17 cellular contexts compared by ENCODE assay signal in genomic region chr1:158049867-158050266, GRCh38. TPM values are rescaled to one million over a fixed set of nuclear protein-coding genes. Genes with fewer than 3 reads are reported as not detected.
"Had no signal": no experiment of that assay in that cellular context is flagged by ENCODE, and none has a peak within 500 bp of the region (broad histone marks: within the 10 kb centered on the region; RNA-seq: fewer than 3 reads in every experiment).

No MANE protein-coding gene starts in this region.

- H3K4me3 Mint-ChIP-seq: activated CD4-positive, alpha-beta T cell treated with anti-CD3 and anti-CD28 coated beads, Interleukin-2, amount 10 ng/mL, durations not matched to agents 7 days and 5 days; activated naive CD8-positive, alpha-beta T cell; endodermal cell; natural killer cell treated with Interleukin-12 subunit alpha and Interleukin-12 subunit beta and Interleukin-15 and Interleukin-18, amount 100 ng/mL, for 72 hours; T-helper 2 cell treated with Interferon-gamma antibody and Interleukin-4, amounts not matched to agents 5 μg/mL and 100 μg/mL, for 36 hours had no signal

- H3K4me3 ChIP-seq: dorsolateral prefrontal cortex, transverse colon had no signal

- H3K27ac Mint-ChIP-seq: activated CD4-positive, alpha-beta T cell treated with anti-CD3 and anti-CD28 coated beads, Interleukin-2, amount 10 ng/mL, durations not matched to agents 7 days and 5 days; activated naive CD8-positive, alpha-beta T cell; endodermal cell; natural killer cell treated with Interleukin-12 subunit alpha and Interleukin-12 subunit beta and Interleukin-15 and Interleukin-18, amount 100 ng/mL, for 72 hours; T-helper 2 cell treated with Interferon-gamma antibody and Interleukin-4, amounts not matched to agents 5 μg/mL and 100 μg/mL, for 36 hours had no signal

- ATAC-seq: right cardiac atrium had no signal

- H3K9me3 ChIP-seq: transverse colon had no signal

- H3K4me1 Mint-ChIP-seq: activated CD4-positive, alpha-beta T cell treated with anti-CD3 and anti-CD28 coated beads, Interleukin-2, amount 10 ng/mL, durations not matched to agents 7 days and 5 days had no signal

- H3K36me3 Mint-ChIP-seq: activated naive CD8-positive, alpha-beta T cell; natural killer cell treated with Interleukin-12 subunit alpha and Interleukin-12 subunit beta and Interleukin-15 and Interleukin-18, amount 100 ng/mL, for 72 hours had no signal

- DNase-seq: activated CD4-positive, alpha-beta T cell treated with anti-CD3 and anti-CD28 coated beads, Interleukin-2, amount 10 ng/mL, durations not matched to agents 7 days and 5 days; activated CD4-positive, CD25-positive, alpha-beta regulatory T cell; activated CD8-positive, alpha-beta memory T cell treated with anti-CD3 and anti-CD28 coated beads, Interleukin-2, amount 50 U/mL, for 48 hours; activated gamma-delta T cell treated with Interleukin-2 at 50 U/mL for 16 hours; dorsolateral prefrontal cortex; endodermal cell; kidney glomerular epithelial cell; posterior cingulate gyrus; right cardiac atrium; small intestine; stimulated activated CD4-positive, alpha-beta T cell treated with anti-CD3 and anti-CD28 coated beads, Interleukin-4, amount 100 ng/mL, for 4 hours; stimulated activated CD8-positive, alpha-beta memory T cell treated with anti-CD3 and anti-CD28 coated beads, Interleukin-4, amount 100 ng/mL, for 48 hours; stimulated activated naive CD4-positive, alpha-beta T cell treated with Interleukin-2 at 50 U/mL for 16 hours; transverse colon had no signal

- FAIRE-seq: small intestine had no signal

- H3K27me3 ChIP-seq: transverse colon had no signal

- H3K36me3 ChIP-seq: transverse colon had no signal

RNA-seq across cellular contexts. Expression of gene KIRREL1, which starts 56.4 kb away (rescaled TPM):
- total RNA-seq: activated CD4-positive, alpha-beta T cell treated with anti-CD3 and anti-CD28 coated beads, Interleukin-2, amount 10 ng/mL, durations not matched to agents 7 days and 5 days; natural killer cell treated with Interleukin-12 subunit alpha and Interleukin-12 subunit beta and Interleukin-15 and Interleukin-18, amount 100 ng/mL, for 72 hours had no signal
